Comparison of ENCODE assay signal across 1 cellular context in the genomic region with DNA sequence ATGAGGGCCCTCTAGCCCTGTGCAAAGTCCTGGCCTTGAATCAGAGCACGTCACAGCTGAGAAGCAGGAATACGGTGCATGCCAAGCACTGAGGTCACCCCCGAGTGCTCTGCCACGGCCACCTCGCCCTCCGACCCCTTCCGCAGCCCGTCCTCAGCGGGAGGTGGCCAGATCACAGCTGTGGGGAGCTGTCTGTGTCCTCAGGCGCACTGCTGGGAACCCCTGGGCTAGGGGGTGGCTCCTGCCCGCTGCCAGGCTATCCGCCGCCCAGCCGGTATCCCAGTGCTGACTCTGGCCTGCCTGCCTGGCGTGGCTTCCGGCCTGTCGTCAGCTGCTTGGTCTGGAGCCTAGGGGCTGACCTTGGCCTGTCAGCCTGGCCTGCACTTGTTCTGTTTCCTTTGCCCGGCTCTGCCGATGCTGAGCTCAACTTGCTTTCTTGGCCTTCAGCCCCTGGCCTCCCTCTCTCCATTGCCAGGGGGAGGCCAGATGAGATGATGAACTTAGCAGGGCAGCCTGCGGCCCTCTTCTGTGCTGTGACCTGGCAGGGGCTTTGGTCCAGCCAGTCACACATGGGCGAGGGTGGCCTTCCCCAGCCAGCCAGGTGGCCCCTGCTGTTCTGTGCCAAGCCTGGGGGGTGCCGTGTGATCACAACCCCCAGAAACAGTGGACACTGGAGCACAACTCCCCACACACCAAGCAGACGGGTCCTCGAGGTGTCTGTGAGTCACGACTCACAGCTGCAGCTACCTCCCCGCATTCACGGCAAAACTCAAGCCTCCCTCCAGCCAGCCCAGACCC.
TF ChIP-seq lines count a peak whose summit lies in the region.

No MANE protein-coding gene starts in this region.

TF ChIP-seq in HepG2, 621 proteins besides CTCF, POLR2A, EP300 and RAD21 (continued from another document and continues in another):
- peak; percentile 65; the same call in 1 of the 2 replicates for TF ChIP-seq RXRB (CRISPR knock-in tag; IDR thresholded peaks at IDR 0.05; ENCODE audit: borderline replicate concordance)
- no peak for TF ChIP-seq ATF7 (IDR thresholded peaks at IDR 0.05)
- TF ChIP-seq ATF7 (CRISPR knock-in tag; IDR thresholded peaks at IDR 0.05), result peak; percentile 49; the same call in 1 of the 2 replicates
- TF ChIP-seq MAF1 (CRISPR knock-in tag; IDR thresholded peaks at IDR 0.05; ENCODE audit: borderline replicate concordance), result 0 out of 2 replicates have a peak, but pooled peaks have one; percentile 41
- no peak for TF ChIP-seq NFE2L1 (CRISPR knock-in tag; IDR thresholded peaks at IDR 0.05; ENCODE audit: borderline replicate concordance)
- no peak for TF ChIP-seq ZKSCAN1 (IDR thresholded peaks at IDR 0.05; ENCODE audit: low read length)
- TF ChIP-seq, protein P1, sequence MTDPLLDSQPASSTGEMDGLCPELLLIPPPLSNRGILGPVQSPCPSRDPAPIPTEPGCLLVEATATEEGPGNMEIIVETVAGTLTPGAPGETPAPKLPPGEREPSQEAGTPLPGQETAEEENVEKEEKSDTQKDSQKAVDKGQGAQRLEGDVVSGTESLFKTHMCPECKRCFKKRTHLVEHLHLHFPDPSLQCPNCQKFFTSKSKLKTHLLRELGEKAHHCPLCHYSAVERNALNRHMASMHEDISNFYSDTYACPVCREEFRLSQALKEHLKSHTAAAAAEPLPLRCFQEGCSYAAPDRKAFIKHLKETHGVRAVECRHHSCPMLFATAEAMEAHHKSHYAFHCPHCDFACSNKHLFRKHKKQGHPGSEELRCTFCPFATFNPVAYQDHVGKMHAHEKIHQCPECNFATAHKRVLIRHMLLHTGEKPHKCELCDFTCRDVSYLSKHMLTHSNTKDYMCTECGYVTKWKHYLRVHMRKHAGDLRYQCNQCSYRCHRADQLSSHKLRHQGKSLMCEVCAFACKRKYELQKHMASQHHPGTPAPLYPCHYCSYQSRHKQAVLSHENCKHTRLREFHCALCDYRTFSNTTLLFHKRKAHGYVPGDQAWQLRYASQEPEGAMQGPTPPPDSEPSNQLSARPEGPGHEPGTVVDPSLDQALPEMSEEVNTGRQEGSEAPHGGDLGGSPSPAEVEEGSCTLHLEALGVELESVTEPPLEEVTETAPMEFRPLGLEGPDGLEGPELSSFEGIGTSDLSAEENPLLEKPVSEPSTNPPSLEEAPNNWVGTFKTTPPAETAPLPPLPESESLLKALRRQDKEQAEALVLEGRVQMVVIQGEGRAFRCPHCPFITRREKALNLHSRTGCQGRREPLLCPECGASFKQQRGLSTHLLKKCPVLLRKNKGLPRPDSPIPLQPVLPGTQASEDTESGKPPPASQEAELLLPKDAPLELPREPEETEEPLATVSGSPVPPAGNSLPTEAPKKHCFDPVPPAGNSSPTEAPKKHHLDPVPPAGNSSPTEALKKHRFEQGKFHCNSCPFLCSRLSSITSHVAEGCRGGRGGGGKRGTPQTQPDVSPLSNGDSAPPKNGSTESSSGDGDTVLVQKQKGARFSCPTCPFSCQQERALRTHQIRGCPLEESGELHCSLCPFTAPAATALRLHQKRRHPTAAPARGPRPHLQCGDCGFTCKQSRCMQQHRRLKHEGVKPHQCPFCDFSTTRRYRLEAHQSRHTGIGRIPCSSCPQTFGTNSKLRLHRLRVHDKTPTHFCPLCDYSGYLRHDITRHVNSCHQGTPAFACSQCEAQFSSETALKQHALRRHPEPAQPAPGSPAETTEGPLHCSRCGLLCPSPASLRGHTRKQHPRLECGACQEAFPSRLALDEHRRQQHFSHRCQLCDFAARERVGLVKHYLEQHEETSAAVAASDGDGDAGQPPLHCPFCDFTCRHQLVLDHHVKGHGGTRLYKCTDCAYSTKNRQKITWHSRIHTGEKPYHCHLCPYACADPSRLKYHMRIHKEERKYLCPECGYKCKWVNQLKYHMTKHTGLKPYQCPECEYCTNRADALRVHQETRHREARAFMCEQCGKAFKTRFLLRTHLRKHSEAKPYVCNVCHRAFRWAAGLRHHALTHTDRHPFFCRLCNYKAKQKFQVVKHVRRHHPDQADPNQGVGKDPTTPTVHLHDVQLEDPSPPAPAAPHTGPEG (CRISPR knock-in tag; IDR thresholded peaks at IDR 0.05), result peak; percentile 67; the same call in 1 of the 2 replicates
- TF ChIP-seq ZNF263 (CRISPR knock-in tag; IDR thresholded peaks at IDR 0.05), result peak; percentile 65
- TF ChIP-seq KMT2A (CRISPR knock-in tag; IDR thresholded peaks at IDR 0.05), result peak; percentile 58; the same call in 1 of the 2 replicates
- peak; percentile 61; the same call in 1 of the 2 replicates for TF ChIP-seq IRF2 (CRISPR knock-in tag; IDR thresholded peaks at IDR 0.05)
- TF ChIP-seq ZNF790 (CRISPR knock-in tag; IDR thresholded peaks at IDR 0.05; ENCODE audit: borderline replicate concordance), result no peak
- TF ChIP-seq, protein P2, sequence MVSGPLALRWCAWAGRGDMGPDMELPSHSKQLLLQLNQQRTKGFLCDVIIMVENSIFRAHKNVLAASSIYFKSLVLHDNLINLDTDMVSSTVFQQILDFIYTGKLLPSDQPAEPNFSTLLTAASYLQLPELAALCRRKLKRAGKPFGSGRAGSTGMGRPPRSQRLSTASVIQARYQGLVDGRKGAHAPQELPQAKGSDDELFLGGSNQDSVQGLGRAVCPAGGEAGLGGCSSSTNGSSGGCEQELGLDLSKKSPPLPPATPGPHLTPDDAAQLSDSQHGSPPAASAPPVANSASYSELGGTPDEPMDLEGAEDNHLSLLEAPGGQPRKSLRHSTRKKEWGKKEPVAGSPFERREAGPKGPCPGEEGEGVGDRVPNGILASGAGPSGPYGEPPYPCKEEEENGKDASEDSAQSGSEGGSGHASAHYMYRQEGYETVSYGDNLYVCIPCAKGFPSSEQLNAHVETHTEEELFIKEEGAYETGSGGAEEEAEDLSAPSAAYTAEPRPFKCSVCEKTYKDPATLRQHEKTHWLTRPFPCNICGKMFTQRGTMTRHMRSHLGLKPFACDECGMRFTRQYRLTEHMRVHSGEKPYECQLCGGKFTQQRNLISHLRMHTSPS (CRISPR knock-in tag; IDR thresholded peaks at IDR 0.05; ENCODE audit: low read depth), result peak; percentile 95
- no peak for TF ChIP-seq FOXA3 (CRISPR knock-in tag; IDR thresholded peaks at IDR 0.05)
- TF ChIP-seq SMAD9 (CRISPR knock-in tag; IDR thresholded peaks at IDR 0.05), result no peak
- TF ChIP-seq HOXD1 (CRISPR knock-in tag; IDR thresholded peaks at IDR 0.05), result peak; percentile 73
- TF ChIP-seq ZNF891 (CRISPR knock-in tag; IDR thresholded peaks at IDR 0.05), result no peak
- TF ChIP-seq RARA (CRISPR knock-in tag; IDR thresholded peaks at IDR 0.05), result peak; percentile 84
- 0 out of 2 replicates have a peak, but pooled peaks have one; percentile 75 for TF ChIP-seq RFXAP (CRISPR knock-in tag; IDR thresholded peaks at IDR 0.05; ENCODE audit: borderline replicate concordance)
- TF ChIP-seq SOX6 (IDR thresholded peaks at IDR 0.05), result no peak
- TF ChIP-seq SOX6 (CRISPR knock-in tag; IDR thresholded peaks at IDR 0.05), result peak; percentile 68
- no peak for TF ChIP-seq ZC3H4 (CRISPR knock-in tag; IDR thresholded peaks at IDR 0.05; ENCODE audit: borderline replicate concordance)
- peak; percentile 90; the same call in 1 of the 2 replicates for TF ChIP-seq MEIS1 (CRISPR knock-in tag; IDR thresholded peaks at IDR 0.05; ENCODE audit: borderline replicate concordance)
- no peak for TF ChIP-seq ZNF205 (CRISPR knock-in tag; IDR thresholded peaks at IDR 0.05)
- peak; percentile 92 for TF ChIP-seq GABPB1 (CRISPR knock-in tag; IDR thresholded peaks at IDR 0.05)
- peak; percentile 44; the same call in 1 of the 2 replicates for TF ChIP-seq ZFP91 (CRISPR knock-in tag; IDR thresholded peaks at IDR 0.05; ENCODE audit: borderline replicate concordance)
- peak; percentile 62 for TF ChIP-seq NR2C2 (CRISPR knock-in tag; IDR thresholded peaks at IDR 0.05; ENCODE audit: borderline replicate concordance)
- peak; percentile 52; the same call in 1 of the 2 replicates for TF ChIP-seq ZNF335 (CRISPR knock-in tag; IDR thresholded peaks at IDR 0.05)
- TF ChIP-seq NR2F2 (IDR thresholded peaks at IDR 0.05; ENCODE audit: borderline replicate concordance, low read depth), result no peak
- TF ChIP-seq, protein P3, sequence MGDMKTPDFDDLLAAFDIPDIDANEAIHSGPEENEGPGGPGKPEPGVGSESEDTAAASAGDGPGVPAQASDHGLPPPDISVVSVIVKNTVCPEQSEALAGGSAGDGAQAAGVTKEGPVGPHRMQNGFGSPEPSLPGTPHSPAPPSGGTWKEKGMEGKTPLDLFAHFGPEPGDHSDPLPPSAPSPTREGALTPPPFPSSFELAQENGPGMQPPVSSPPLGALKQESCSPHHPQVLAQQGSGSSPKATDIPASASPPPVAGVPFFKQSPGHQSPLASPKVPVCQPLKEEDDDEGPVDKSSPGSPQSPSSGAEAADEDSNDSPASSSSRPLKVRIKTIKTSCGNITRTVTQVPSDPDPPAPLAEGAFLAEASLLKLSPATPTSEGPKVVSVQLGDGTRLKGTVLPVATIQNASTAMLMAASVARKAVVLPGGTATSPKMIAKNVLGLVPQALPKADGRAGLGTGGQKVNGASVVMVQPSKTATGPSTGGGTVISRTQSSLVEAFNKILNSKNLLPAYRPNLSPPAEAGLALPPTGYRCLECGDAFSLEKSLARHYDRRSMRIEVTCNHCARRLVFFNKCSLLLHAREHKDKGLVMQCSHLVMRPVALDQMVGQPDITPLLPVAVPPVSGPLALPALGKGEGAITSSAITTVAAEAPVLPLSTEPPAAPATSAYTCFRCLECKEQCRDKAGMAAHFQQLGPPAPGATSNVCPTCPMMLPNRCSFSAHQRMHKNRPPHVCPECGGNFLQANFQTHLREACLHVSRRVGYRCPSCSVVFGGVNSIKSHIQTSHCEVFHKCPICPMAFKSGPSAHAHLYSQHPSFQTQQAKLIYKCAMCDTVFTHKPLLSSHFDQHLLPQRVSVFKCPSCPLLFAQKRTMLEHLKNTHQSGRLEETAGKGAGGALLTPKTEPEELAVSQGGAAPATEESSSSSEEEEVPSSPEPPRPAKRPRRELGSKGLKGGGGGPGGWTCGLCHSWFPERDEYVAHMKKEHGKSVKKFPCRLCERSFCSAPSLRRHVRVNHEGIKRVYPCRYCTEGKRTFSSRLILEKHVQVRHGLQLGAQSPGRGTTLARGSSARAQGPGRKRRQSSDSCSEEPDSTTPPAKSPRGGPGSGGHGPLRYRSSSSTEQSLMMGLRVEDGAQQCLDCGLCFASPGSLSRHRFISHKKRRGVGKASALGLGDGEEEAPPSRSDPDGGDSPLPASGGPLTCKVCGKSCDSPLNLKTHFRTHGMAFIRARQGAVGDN (CRISPR knock-in tag; IDR thresholded peaks at IDR 0.05), result peak; percentile 95
- TF ChIP-seq, protein P4, sequence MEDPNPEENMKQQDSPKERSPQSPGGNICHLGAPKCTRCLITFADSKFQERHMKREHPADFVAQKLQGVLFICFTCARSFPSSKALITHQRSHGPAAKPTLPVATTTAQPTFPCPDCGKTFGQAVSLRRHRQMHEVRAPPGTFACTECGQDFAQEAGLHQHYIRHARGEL (CRISPR knock-in tag; IDR thresholded peaks at IDR 0.05), result no peak
- TF ChIP-seq, protein P5, sequence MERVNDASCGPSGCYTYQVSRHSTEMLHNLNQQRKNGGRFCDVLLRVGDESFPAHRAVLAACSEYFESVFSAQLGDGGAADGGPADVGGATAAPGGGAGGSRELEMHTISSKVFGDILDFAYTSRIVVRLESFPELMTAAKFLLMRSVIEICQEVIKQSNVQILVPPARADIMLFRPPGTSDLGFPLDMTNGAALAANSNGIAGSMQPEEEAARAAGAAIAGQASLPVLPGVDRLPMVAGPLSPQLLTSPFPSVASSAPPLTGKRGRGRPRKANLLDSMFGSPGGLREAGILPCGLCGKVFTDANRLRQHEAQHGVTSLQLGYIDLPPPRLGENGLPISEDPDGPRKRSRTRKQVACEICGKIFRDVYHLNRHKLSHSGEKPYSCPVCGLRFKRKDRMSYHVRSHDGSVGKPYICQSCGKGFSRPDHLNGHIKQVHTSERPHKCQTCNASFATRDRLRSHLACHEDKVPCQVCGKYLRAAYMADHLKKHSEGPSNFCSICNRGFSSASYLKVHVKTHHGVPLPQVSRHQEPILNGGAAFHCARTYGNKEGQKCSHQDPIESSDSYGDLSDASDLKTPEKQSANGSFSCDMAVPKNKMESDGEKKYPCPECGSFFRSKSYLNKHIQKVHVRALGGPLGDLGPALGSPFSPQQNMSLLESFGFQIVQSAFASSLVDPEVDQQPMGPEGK (CRISPR knock-in tag; IDR thresholded peaks at IDR 0.05), result peak; percentile 51; the same call in 1 of the 2 replicates
- 0 out of 2 replicates have a peak, but pooled peaks have one; percentile 55 for TF ChIP-seq ZNF296 (CRISPR knock-in tag; conservative IDR thresholded peaks at IDR 0.05)
- no peak for TF ChIP-seq TFDP2 (CRISPR knock-in tag; IDR thresholded peaks at IDR 0.05)
- 0 out of 2 replicates have a peak, but pooled peaks have one; percentile 69 for TF ChIP-seq ZFP90 (CRISPR knock-in tag; IDR thresholded peaks at IDR 0.05; ENCODE audit: borderline replicate concordance)
- peak; percentile 56; the same call in 1 of the 2 replicates for TF ChIP-seq ZSCAN25 (CRISPR knock-in tag; IDR thresholded peaks at IDR 0.05)
- TF ChIP-seq, protein P6, sequence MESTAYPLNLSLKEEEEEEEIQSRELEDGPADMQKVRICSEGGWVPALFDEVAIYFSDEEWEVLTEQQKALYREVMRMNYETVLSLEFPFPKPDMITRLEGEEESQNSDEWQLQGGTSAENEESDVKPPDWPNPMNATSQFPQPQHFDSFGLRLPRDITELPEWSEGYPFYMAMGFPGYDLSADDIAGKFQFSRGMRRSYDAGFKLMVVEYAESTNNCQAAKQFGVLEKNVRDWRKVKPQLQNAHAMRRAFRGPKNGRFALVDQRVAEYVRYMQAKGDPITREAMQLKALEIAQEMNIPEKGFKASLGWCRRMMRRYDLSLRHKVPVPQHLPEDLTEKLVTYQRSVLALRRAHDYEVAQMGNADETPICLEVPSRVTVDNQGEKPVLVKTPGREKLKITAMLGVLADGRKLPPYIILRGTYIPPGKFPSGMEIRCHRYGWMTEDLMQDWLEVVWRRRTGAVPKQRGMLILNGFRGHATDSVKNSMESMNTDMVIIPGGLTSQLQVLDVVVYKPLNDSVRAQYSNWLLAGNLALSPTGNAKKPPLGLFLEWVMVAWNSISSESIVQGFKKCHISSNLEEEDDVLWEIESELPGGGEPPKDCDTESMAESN (CRISPR knock-in tag; conservative IDR thresholded peaks at IDR 0.05), result no peak
- TF ChIP-seq ZNF674 (CRISPR knock-in tag; IDR thresholded peaks at IDR 0.05; ENCODE audit: low read depth), result no peak
- 0 out of 2 replicates have a peak, but pooled peaks have one; percentile 38 for TF ChIP-seq NFKBIZ (CRISPR knock-in tag; IDR thresholded peaks at IDR 0.05)
- 0 out of 2 replicates have a peak, but pooled peaks have one; percentile 32 for TF ChIP-seq MATR3 (CRISPR knock-in tag; IDR thresholded peaks at IDR 0.05)
